In the genomic region with DNA sequence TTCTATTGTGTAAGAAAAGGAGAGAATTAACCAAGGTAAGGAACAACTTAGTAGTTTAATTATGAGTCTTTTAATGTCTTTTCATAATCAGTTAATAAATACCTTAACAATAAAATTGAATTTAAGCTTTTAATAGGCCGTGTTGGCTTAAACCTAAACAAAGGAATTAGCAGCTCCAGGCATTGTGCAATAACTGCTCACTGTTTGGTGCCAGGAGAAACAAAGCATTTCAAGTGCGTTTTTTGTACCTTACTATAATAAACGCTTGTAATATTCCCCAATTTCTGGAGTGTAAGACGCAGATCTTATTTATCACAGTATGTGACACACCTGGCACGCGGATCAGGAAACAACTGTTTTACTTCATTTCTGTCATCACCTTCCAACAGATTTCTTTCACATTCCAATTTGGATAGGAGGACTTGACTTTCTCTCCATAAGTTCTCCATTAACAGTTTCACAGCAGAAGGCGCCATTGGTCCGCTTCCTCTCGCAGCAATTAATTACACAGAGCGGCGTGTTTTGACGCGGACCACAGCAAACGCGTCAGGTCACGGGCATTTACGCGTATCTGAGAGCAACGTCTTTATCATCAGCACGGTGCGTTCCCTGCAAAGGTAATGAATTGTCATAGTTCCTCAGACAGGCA, we compare ENCODE assay signal across 14 cellular contexts.
DNase-seq lines count a peak whose midpoint lies in the region; ATAC-seq and TF ChIP-seq lines count a peak whose summit lies in the region.
"Had no signal": no experiment of that assay in that cellular context is flagged by ENCODE, and none has a peak within 500 bp of the region (broad histone marks: within the 10 kb centered on the region; RNA-seq: fewer than 3 reads in every experiment).

No MANE protein-coding gene starts in this region.

- intact Hi-C loops in sciatic nerve (cut with DNase I) (no loop called here), left lung (cut with DNase I) (no loop called here)
- intact Hi-C loops in activated CD8-positive, alpha-beta T cell treated with anti-CD3 and anti-CD28 coated beads for 36 hours (cut with micrococcal nuclease), result no loop called here

- no peaks in the 10 kb centered on the region for H3K4me1 Mint-ChIP-seq in activated CD8-positive, alpha-beta T cell treated with anti-CD3 and anti-CD28 coated beads for 36 hours (ENCODE audit: low read depth)
- H3K4me1 Mint-ChIP-seq: activated naive CD8-positive, alpha-beta T cell treated with anti-CD3 and anti-CD28 coated beads, Interleukin-2, amount 50 U/mL, for 24 hours; CD4-positive, CD25-positive, alpha-beta regulatory T cell had no signal

- H3K27me3 ChIP-seq in BJ (ENCODE audit: control insufficient read depth, insufficient read depth, low read length) (no peaks in the 10 kb centered on the region), left lung (no peaks in the 10 kb centered on the region)

- no peaks in the 10 kb centered on the region for H3K36me3 ChIP-seq in BJ (ENCODE audit: control insufficient read depth, insufficient read depth, low read length)
- H3K36me3 ChIP-seq in left lung, result no peaks in the 10 kb centered on the region

- no peaks in the 10 kb centered on the region for H3K36me3 Mint-ChIP-seq in activated CD8-positive, alpha-beta T cell treated with anti-CD3 and anti-CD28 coated beads for 36 hours (ENCODE audit: low read depth)
- H3K36me3 Mint-ChIP-seq: CD4-positive, CD25-positive, alpha-beta regulatory T cell had no signal

- peak; percentile 75 for ATAC-seq in sciatic nerve
- no peak for ATAC-seq in left lung
- no peak for ATAC-seq in activated CD8-positive, alpha-beta T cell treated with anti-CD3 and anti-CD28 coated beads for 36 hours
- no peak for ATAC-seq in HG03159 (IDR thresholded peaks at IDR 0.05; ENCODE audit: unreplicated experiment)
- ATAC-seq: activated naive CD8-positive, alpha-beta T cell treated with anti-CD3 and anti-CD28 coated beads, Interleukin-2, amount 50 U/mL, for 24 hours had no signal

- H3K27ac Mint-ChIP-seq in activated CD8-positive, alpha-beta T cell treated with anti-CD3 and anti-CD28 coated beads for 36 hours, result no peak overlapping the region
- H3K27ac Mint-ChIP-seq: activated naive CD8-positive, alpha-beta T cell treated with anti-CD3 and anti-CD28 coated beads, Interleukin-2, amount 50 U/mL, for 24 hours; CD4-positive, CD25-positive, alpha-beta regulatory T cell had no signal

- H3K4me1 ChIP-seq in left lung, result no peaks in the 10 kb centered on the region

- H3K27ac ChIP-seq in left lung, result no peak overlapping the region

- no peaks in the 10 kb centered on the region for H3K9me3 Mint-ChIP-seq in activated CD8-positive, alpha-beta T cell treated with anti-CD3 and anti-CD28 coated beads for 36 hours
- H3K9me3 Mint-ChIP-seq: activated naive CD8-positive, alpha-beta T cell treated with anti-CD3 and anti-CD28 coated beads, Interleukin-2, amount 50 U/mL, for 24 hours had no signal

- peak overlapping the region; percentile 1; the same call in 1 of the 2 replicates for H3K4me3 ChIP-seq in BJ (ENCODE audit: low read depth, low read length)
- peak overlapping the region; percentile 41 for H3K4me3 ChIP-seq in fibroblast of mammary gland (ENCODE audit: control insufficient read depth, low read depth, low read length)
- no peak overlapping the region for H3K4me3 ChIP-seq in left lung

- H3K4me3 Mint-ChIP-seq in activated CD8-positive, alpha-beta T cell treated with anti-CD3 and anti-CD28 coated beads for 36 hours, result no peak overlapping the region
- H3K4me3 Mint-ChIP-seq: activated naive CD8-positive, alpha-beta T cell treated with anti-CD3 and anti-CD28 coated beads, Interleukin-2, amount 50 U/mL, for 24 hours; CD4-positive, CD25-positive, alpha-beta regulatory T cell had no signal

- no peaks in the 10 kb centered on the region for H3K9me3 ChIP-seq in left lung

- DNase-seq in BJ (ENCODE audit: low read depth) (no peak), NCI-H748 (lab: John Stamatoyannopoulos, UW; ENCODE audit: unreplicated experiment) (peak; percentile 87), fibroblast of mammary gland (ENCODE audit: low read depth) (peak; percentile 71), sciatic nerve (ENCODE audit: low spot score) (no peak), left lung (no peak), NCI-H2227 treated with DMSO at 0.1 percent for 48 hours (lab: John Stamatoyannopoulos, UW) (no peak)
- no peak for DNase-seq in activated CD8-positive, alpha-beta T cell treated with anti-CD3 and anti-CD28 coated beads for 36 hours
- DNase-seq: activated CD8-positive, alpha-beta memory T cell treated with anti-CD3 and anti-CD28 coated beads, Interleukin-2, amount 50 U/mL, for 48 hours; activated naive CD8-positive, alpha-beta T cell treated with anti-CD3 and anti-CD28 coated beads, Interleukin-2, amount 50 U/mL, for 24 hours; CD4-positive, CD25-positive, alpha-beta regulatory T cell; MM.1S; NCI-H446 treated with DMSO at 0.1 percent for 48 hours; stimulated activated CD4-positive, alpha-beta T cell treated with anti-CD3 and anti-CD28 coated beads, Interleukin-1b, Interleukin-23, amount 100 ng/mL, for 48 hours had no signal

- TF ChIP-seq CTCF in BJ (IDR thresholded peaks at IDR 0.05; ENCODE audit: insufficient read depth, low read depth, low read length) (no peak), fibroblast of mammary gland (conservative IDR thresholded peaks at IDR 0.05; ENCODE audit: control insufficient read depth, insufficient read depth, low read depth, low read length) (no peak), left lung (IDR thresholded peaks at IDR 0.05) (no peak)
- no peak for TF ChIP-seq CTCF in activated CD8-positive, alpha-beta T cell treated with anti-CD3 and anti-CD28 coated beads for 36 hours (IDR thresholded peaks at IDR 0.05)

- H3K27me3 Mint-ChIP-seq in activated CD8-positive, alpha-beta T cell treated with anti-CD3 and anti-CD28 coated beads for 36 hours, result no peaks in the 10 kb centered on the region
- H3K27me3 Mint-ChIP-seq: activated naive CD8-positive, alpha-beta T cell treated with anti-CD3 and anti-CD28 coated beads, Interleukin-2, amount 50 U/mL, for 24 hours; CD4-positive, CD25-positive, alpha-beta regulatory T cell had no signal

- CTCF ChIA-PET in BJ (lab: Yijun Ruan, JAX), result interaction anchor here (1.3 kb wide), 1 partner anchor 11 kb away, joined by 3 read pairs; no protein-coding TSS in a partner anchor
- CTCF ChIA-PET in activated CD8-positive, alpha-beta T cell treated with anti-CD3 and anti-CD28 coated beads for 36 hours (lab: Charles Lee), result no interaction called here

- POLR2A ChIA-PET in BJ (lab: Charles Lee), result no interaction called here
- POLR2A ChIA-PET in activated CD8-positive, alpha-beta T cell treated with anti-CD3 and anti-CD28 coated beads for 36 hours (lab: Charles Lee), result no interaction called here

Comparison
In these comparisons a context has a peak if more than half of its experiments do, and no peak if none do; other contexts are left out.
1. DNase-seq: peak in NCI-H748 (single experiment) and fibroblast of mammary gland (single experiment); none in BJ (single experiment), sciatic nerve (single experiment), left lung (0 of 2), NCI-H2227 treated with DMSO at 0.1 percent for 48 hours (single experiment) and activated CD8-positive, alpha-beta T cell treated with anti-CD3 and anti-CD28 coated beads for 36 hours (single experiment).
2. H3K4me3 ChIP-seq: peak in BJ (single experiment) and fibroblast of mammary gland (single experiment); none in left lung (0 of 2).